Comparison of ENCODE assay signal across 2 cellular contexts in genomic region chr6:28154357-28154756, GRCh38.
TF ChIP-seq lines count a peak whose summit lies in the region.

No MANE protein-coding gene starts in this region.

TF ChIP-seq in HepG2, 621 proteins besides CTCF, POLR2A, EP300 and RAD21:
- TF ChIP-seq MXD4 (CRISPR knock-in tag; IDR thresholded peaks at IDR 0.05) (no peak), MAFK (conservative IDR thresholded peaks at IDR 0.05 in 1 of 2, IDR thresholded peaks at IDR 0.05 in 1 of 2; ENCODE audit: low read length in 2 of 2) (peak; percentile 45 to 73), MAFF (IDR thresholded peaks at IDR 0.05; ENCODE audit: low read depth, low read length) (peak; percentile 44; the same call in 1 of the 2 replicates)
TF ChIP-seq in HepG2: peak in this region for 2.

TF ChIP-seq in IMR-90, 13 proteins besides CTCF, POLR2A, EP300 and RAD21:
- TF ChIP-seq RFX5 (IDR thresholded peaks at IDR 0.05; ENCODE audit: low read depth, low read length) (no peak), MAFK (IDR thresholded peaks at IDR 0.05; ENCODE audit: low read depth, low read length) (peak; percentile 35; the same call in 1 of the 2 replicates), ELK1 (IDR thresholded peaks at IDR 0.05; ENCODE audit: borderline replicate concordance, low read depth, low read length) (no peak), USF2 (IDR thresholded peaks at IDR 0.05; ENCODE audit: low read depth, low read length) (no peak), NFE2L2 (IDR thresholded peaks at IDR 0.05; ENCODE audit: low read depth, low read length) (no peak)
